In genomic region chr12:51530208-51530607, GRCh38 we compare ENCODE assay signal across 24 cellular contexts.
"Had no signal": no experiment of that assay in that cellular context is flagged by ENCODE, and none has a peak within 500 bp of the region (broad histone marks: within the 10 kb centered on the region; RNA-seq: fewer than 3 reads in every experiment).

No MANE protein-coding gene starts in this region.

- H3K9me3 Mint-ChIP-seq: effector memory CD8-positive, alpha-beta T cell; endodermal cell; naive thymus-derived CD4-positive, alpha-beta T cell had no signal

- H3K27ac ChIP-seq: coronary artery, epithelial cell of prostate, esophagus squamous epithelium, gastrocnemius medialis, heart right ventricle, left lung, lower lobe of right lung had no signal

- H3K27ac Mint-ChIP-seq: endodermal cell had no signal

- H3K4me3 ChIP-seq: coronary artery, esophagus squamous epithelium, gastrocnemius medialis, heart right ventricle, left lung, lower lobe of right lung had no signal

- H3K4me1 ChIP-seq: gastrocnemius medialis, heart right ventricle, lower lobe of right lung had no signal

- H3K4me3 Mint-ChIP-seq: effector memory CD8-positive, alpha-beta T cell; endodermal cell; naive thymus-derived CD4-positive, alpha-beta T cell had no signal

- H3K36me3 ChIP-seq: esophagus squamous epithelium, gastrocnemius medialis, heart right ventricle, left lung, lower lobe of right lung had no signal

- H3K9me3 ChIP-seq: esophagus squamous epithelium, gastrocnemius medialis, heart right ventricle, left lung, lower lobe of right lung had no signal

- ATAC-seq: effector memory CD8-positive, alpha-beta T cell; esophagus mucosa; gastrocnemius medialis; heart right ventricle; left lung; lower lobe of right lung; naive thymus-derived CD4-positive, alpha-beta T cell had no signal

- DNase-seq: effector CD8-positive, alpha-beta T cell; effector memory CD8-positive, alpha-beta T cell; endodermal cell; erythroblast; esophagus squamous epithelium; foreskin fibroblast; foreskin melanocyte; gastrocnemius medialis; glutamatergic neuron; head of caudate nucleus; heart right ventricle; hippocampal formation; kidney; kidney glomerular epithelial cell; left colon; left lung; left ventricle myocardium superior; lower lobe of right lung; mesenchymal stem cell; midbrain; naive thymus-derived CD4-positive, alpha-beta T cell had no signal

- H3K36me3 Mint-ChIP-seq: naive thymus-derived CD4-positive, alpha-beta T cell had no signal
